Comparison of ENCODE assay signal across 13 cellular contexts in genomic region chr6:135145509-135145865, GRCh38. TPM values are rescaled to one million over a fixed set of nuclear protein-coding genes. Genes with fewer than 3 reads are reported as not detected.
DNase-seq lines count a peak whose midpoint lies in the region; ATAC-seq and TF ChIP-seq lines count a peak whose summit lies in the region.
"Had no signal": no experiment of that assay in that cellular context is flagged by ENCODE, and none has a peak within 500 bp of the region (broad histone marks: within the 10 kb centered on the region; RNA-seq: fewer than 3 reads in every experiment).

No MANE protein-coding gene starts in this region.

- H3K4me3 ChIP-seq in BLaER1: no peak overlapping the region
- H3K4me3 ChIP-seq in aorta (ENCODE audit: low read length in 2 of 2): no peak overlapping the region
- H3K4me3 ChIP-seq in left ventricle myocardium inferior: no peak overlapping the region
- H3K4me3 ChIP-seq: Peyer's patch, testis had no signal

- no peaks in the 10 kb centered on the region for H3K9me3 Mint-ChIP-seq in IgD-negative memory B cell
- H3K9me3 Mint-ChIP-seq in activated T-helper 1 cell treated with anti-CD3 and anti-CD28 coated beads, Interleukin-12 subunit alpha, Interleukin-12 subunit beta, Interleukin-2, Interleukin-4 antibody, amounts not matched to agents 30 ng/mL and 10 ng/mL and 1 ng/mL, durations not matched to agents 14 hours and 24 hours and 36 hours: no peaks in the 10 kb centered on the region
- H3K9me3 Mint-ChIP-seq: nephron progenitor cell had no signal

- H3K4me1 ChIP-seq in BLaER1 (peaks cover 53% of the 10 kb centered on the region), aorta (ENCODE audit: control insufficient read depth in 1 of 2, insufficient read depth in 2 of 2, low read length in 2 of 2) (no peaks in the 10 kb centered on the region), left ventricle myocardium inferior (no peaks in the 10 kb centered on the region)
- H3K4me1 ChIP-seq: testis had no signal

- H3K27me3 ChIP-seq in BLaER1 (no peaks in the 10 kb centered on the region), aorta (ENCODE audit: control insufficient read depth in 1 of 2, insufficient read depth in 2 of 2, low read length in 1 of 2) (no peaks in the 10 kb centered on the region), left ventricle myocardium inferior (ENCODE audit: low read depth) (peaks cover 8% of the 10 kb centered on the region)
- H3K27me3 ChIP-seq: Peyer's patch, testis had no signal

- DNase-seq in activated T-helper 1 cell treated with anti-CD3 and anti-CD28 coated beads, Interleukin-12 subunit alpha, Interleukin-12 subunit beta, Interleukin-2, Interleukin-4 antibody, amounts not matched to agents 30 ng/mL and 10 ng/mL and 1 ng/mL, durations not matched to agents 14 hours and 24 hours and 36 hours (ENCODE audit: low spot score): no peak
- DNase-seq in left lobe of liver (ENCODE audit: low spot score) (no peak), GOT3 (lab: John Stamatoyannopoulos, UW) (no peak), glomerular visceral epithelial cell (ENCODE audit: extremely low spot score) (no peak), aorta (no peak), left ventricle myocardium inferior (no peak)
- DNase-seq: activated CD4-positive, alpha-beta T cell treated with anti-CD3 and anti-CD28 coated beads for 48 hours; nephron progenitor cell; Peyer's patch; testis had no signal

- WGBS in aorta, 2 donors: 74 to 83% methylated on average over 1 of the region's 1 CpG

- H3K4me1 Mint-ChIP-seq in IgD-negative memory B cell: peaks cover 13 to 29% (median 25%) of the 10 kb centered on the region in 3 donors
- H3K4me1 Mint-ChIP-seq in activated T-helper 1 cell treated with anti-CD3 and anti-CD28 coated beads, Interleukin-12 subunit alpha, Interleukin-12 subunit beta, Interleukin-2, Interleukin-4 antibody, amounts not matched to agents 30 ng/mL and 10 ng/mL and 1 ng/mL, durations not matched to agents 14 hours and 24 hours and 36 hours (ENCODE audit: low read depth): peaks cover 78% of the 10 kb centered on the region

- H4K20me1 ChIP-seq in BLaER1: no peaks in the 10 kb centered on the region

- no peak overlapping the region for H3K9ac ChIP-seq in BLaER1

- ATAC-seq in left lobe of liver: peak; percentile 68
- ATAC-seq in aorta (ENCODE audit: low FRiP score): no peak

- H3K9me3 ChIP-seq in BLaER1 (no peaks in the 10 kb centered on the region; the same call in 1 of the 2 replicates), aorta (ENCODE audit: control insufficient read depth, low read length) (no peaks in the 10 kb centered on the region), left ventricle myocardium inferior (replicated peaks) (peaks cover under 1% of the 10 kb centered on the region)
- H3K9me3 ChIP-seq: Peyer's patch, testis had no signal

- H3K27ac ChIP-seq in BLaER1 (no peak overlapping the region), aorta (ENCODE audit: low read depth in 1 of 2, low read length in 2 of 2) (no peak overlapping the region), left ventricle myocardium inferior (replicated peaks) (no peak overlapping the region)
- H3K27ac ChIP-seq: Peyer's patch, testis had no signal

- peak overlapping the region in 2 of 3 donors; percentile 5 to 10 for H3K27ac Mint-ChIP-seq in IgD-negative memory B cell
- H3K27ac Mint-ChIP-seq in activated T-helper 1 cell treated with anti-CD3 and anti-CD28 coated beads, Interleukin-12 subunit alpha, Interleukin-12 subunit beta, Interleukin-2, Interleukin-4 antibody, amounts not matched to agents 30 ng/mL and 10 ng/mL and 1 ng/mL, durations not matched to agents 14 hours and 24 hours and 36 hours: peak overlapping the region; percentile 83
- H3K27ac Mint-ChIP-seq: nephron progenitor cell had no signal

- H3K4me3 Mint-ChIP-seq in IgD-negative memory B cell: peak overlapping the region; percentile 30 to 88 (median 72)
- peak overlapping the region; percentile 55 for H3K4me3 Mint-ChIP-seq in activated T-helper 1 cell treated with anti-CD3 and anti-CD28 coated beads, Interleukin-12 subunit alpha, Interleukin-12 subunit beta, Interleukin-2, Interleukin-4 antibody, amounts not matched to agents 30 ng/mL and 10 ng/mL and 1 ng/mL, durations not matched to agents 14 hours and 24 hours and 36 hours
- H3K4me3 Mint-ChIP-seq: nephron progenitor cell had no signal

- intact Hi-C loops in activated T-helper 1 cell treated with anti-CD3 and anti-CD28 coated beads, Interleukin-12 subunit alpha, Interleukin-12 subunit beta, Interleukin-2, Interleukin-4 antibody, amounts not matched to agents 30 ng/mL and 10 ng/mL and 1 ng/mL, durations not matched to agents 14 hours and 24 hours and 36 hours (cut with micrococcal nuclease): loop anchor here (1.0 to 2.0 kb wide), 11 partner anchors 17 to 293 kb away; partner anchors contain the start of gene HBS1L
- intact Hi-C loops in aorta (cut with DNase I): no loop called here
- intact Hi-C loops in left ventricle myocardium inferior (cut with micrococcal nuclease): no loop called here

- no peak for TF ChIP-seq CTCF in left ventricle myocardium inferior (IDR thresholded peaks at IDR 0.05; ENCODE audit: borderline replicate concordance)

- H3K4me2 ChIP-seq in BLaER1: peak overlapping the region; percentile 61

- H3K36me3 ChIP-seq in BLaER1: no peaks in the 10 kb centered on the region
- no peaks in the 10 kb centered on the region for H3K36me3 ChIP-seq in aorta (ENCODE audit: control insufficient read depth in 1 of 2, insufficient read depth in 2 of 2, low read length in 1 of 2)
- H3K36me3 ChIP-seq in left ventricle myocardium inferior: no peaks in the 10 kb centered on the region
- H3K36me3 ChIP-seq: Peyer's patch had no signal

- H3K36me3 Mint-ChIP-seq in IgD-negative memory B cell: no peaks in the 10 kb centered on the region
- peaks cover 6% of the 10 kb centered on the region for H3K36me3 Mint-ChIP-seq in activated T-helper 1 cell treated with anti-CD3 and anti-CD28 coated beads, Interleukin-12 subunit alpha, Interleukin-12 subunit beta, Interleukin-2, Interleukin-4 antibody, amounts not matched to agents 30 ng/mL and 10 ng/mL and 1 ng/mL, durations not matched to agents 14 hours and 24 hours and 36 hours (ENCODE audit: low read depth)

- H3K27me3 Mint-ChIP-seq in IgD-negative memory B cell: no peaks in the 10 kb centered on the region
- H3K27me3 Mint-ChIP-seq in activated T-helper 1 cell treated with anti-CD3 and anti-CD28 coated beads, Interleukin-12 subunit alpha, Interleukin-12 subunit beta, Interleukin-2, Interleukin-4 antibody, amounts not matched to agents 30 ng/mL and 10 ng/mL and 1 ng/mL, durations not matched to agents 14 hours and 24 hours and 36 hours (ENCODE audit: insufficient read depth): no peaks in the 10 kb centered on the region

RNA-seq across cellular contexts. Expression of gene MYB, which starts 35.6 kb away (rescaled TPM):
- polyA plus RNA-seq in IgD-negative memory B cell: not detected
- 57.3 and 60.4 TPM in 2 replicates for total RNA-seq in activated T-helper 1 cell treated with anti-CD3 and anti-CD28 coated beads, Interleukin-12 subunit alpha, Interleukin-12 subunit beta, Interleukin-2, Interleukin-4 antibody, amounts not matched to agents 30 ng/mL and 10 ng/mL and 1 ng/mL, durations not matched to agents 14 hours and 24 hours and 36 hours
- total RNA-seq in left lobe of liver: 0.18 TPM
- under 1 TPM in 1 of 2 donors, not detected in 1; 0.87 TPM for total RNA-seq in aorta
- polyA plus RNA-seq in aorta: 1 to 10 TPM in 1 of 2 donors, not detected in 1; 2.8 TPM
- total RNA-seq in left ventricle myocardium inferior: 0.08 TPM
- total RNA-seq: MCF 10A had no signal

Comparison
In these comparisons a context has a peak if more than half of its experiments do, and no peak if none do; other contexts are left out.
1. RNA of gene MYB, which starts 35.6 kb away (total RNA-seq): 57.3 to 60.4 TPM in activated T-helper 1 cell treated with anti-CD3 and anti-CD28 coated beads, Interleukin-12 subunit alpha, Interleukin-12 subunit beta, Interleukin-2, Interleukin-4 antibody, amounts not matched to agents 30 ng/mL and 10 ng/mL and 1 ng/mL, durations not matched to agents 14 hours and 24 hours and 36 hours; 0.87 TPM in aorta, 0.18 TPM in left lobe of liver (single experiment) and 0.08 TPM in left ventricle myocardium inferior (single experiment); every median in the first group is over 10 times any median in the second.